Comparison of ENCODE assay signal across 24 cellular contexts in the genomic region with DNA sequence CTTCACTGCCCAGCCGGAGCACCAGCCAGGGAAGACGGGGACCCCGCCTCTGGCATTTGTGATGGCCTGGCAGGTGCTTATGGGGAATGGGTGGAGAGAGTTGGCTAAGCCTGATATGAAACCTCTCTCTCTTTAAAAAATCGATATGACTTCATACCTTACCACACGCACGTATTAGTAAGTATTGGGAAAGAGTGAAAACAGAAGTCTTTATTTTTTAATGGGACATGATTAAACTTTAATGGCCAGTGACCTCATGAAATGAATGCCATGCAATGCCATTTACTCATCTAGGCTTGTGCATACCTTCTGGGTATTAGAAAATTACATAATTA.
"Had no signal": no experiment of that assay in that cellular context is flagged by ENCODE, and none has a peak within 500 bp of the region (broad histone marks: within the 10 kb centered on the region; RNA-seq: fewer than 3 reads in every experiment).

No MANE protein-coding gene starts in this region.

- H3K27me3 Mint-ChIP-seq: activated CD4-positive, alpha-beta T cell treated with anti-CD3 and anti-CD28 coated beads, Interleukin-2, amount 10 ng/mL, durations not matched to agents 7 days and 5 days; dendritic cell treated with granulocyte-macrophage colony-stimulating factor and Interleukin-4, amounts not matched to agents 40 ng/mL and 50 ng/mL, for 4 days had no signal

- H3K27ac ChIP-seq: cardiac muscle cell, neutrophil, parathyroid adenoma, sigmoid colon, spleen, tibial artery, vagina had no signal

- H3K9ac ChIP-seq: parathyroid adenoma had no signal

- H3K79me2 ChIP-seq: parathyroid adenoma had no signal

- H2AFZ ChIP-seq: parathyroid adenoma had no signal

- H3K9me3 ChIP-seq: neutrophil, sigmoid colon, tibial artery, vagina had no signal

- H3K36me3 ChIP-seq: cardiac muscle cell, neutrophil, sigmoid colon, spleen, tibial artery, vagina had no signal

- DNase-seq: activated CD4-positive, alpha-beta T cell treated with anti-CD3 and anti-CD28 coated beads, Interleukin-2, amount 10 ng/mL, durations not matched to agents 7 days and 5 days; activated CD8-positive, alpha-beta memory T cell treated with anti-CD3 and anti-CD28 coated beads, Interleukin-2, amount 50 U/mL, for 4 hours; activated effector memory CD4-positive, alpha-beta T cell treated with Interleukin-2 at 50 U/mL for 16 hours; activated naive CD4-positive, alpha-beta T cell treated with anti-CD3 and anti-CD28 coated beads, Interleukin-2, amount 50 U/mL, for 16 hours; activated T-cell treated with anti-CD3 and anti-CD28 coated beads, Interleukin-2, amount 50 U/mL, for 4 hours; effector memory CD4-positive, alpha-beta T cell; foreskin melanocyte; kidney glomerular epithelial cell; left ventricle myocardium superior; naive thymus-derived CD8-positive, alpha-beta T cell; stimulated activated naive CD4-positive, alpha-beta T cell; T-helper 1 cell; T-helper 9 cell; tibial artery had no signal

- H3K4me1 Mint-ChIP-seq: activated CD4-positive, alpha-beta T cell treated with anti-CD3 and anti-CD28 coated beads, Interleukin-2, amount 10 ng/mL, durations not matched to agents 7 days and 5 days; naive thymus-derived CD8-positive, alpha-beta T cell had no signal

- H3K4me1 ChIP-seq: parathyroid adenoma, sigmoid colon, spleen, vagina had no signal

- H3K27me3 ChIP-seq: cardiac muscle cell, neutrophil, sigmoid colon, tibial artery, vagina had no signal

- H3K27ac Mint-ChIP-seq: activated CD4-positive, alpha-beta T cell treated with anti-CD3 and anti-CD28 coated beads, Interleukin-2, amount 10 ng/mL, durations not matched to agents 7 days and 5 days; dendritic cell treated with granulocyte-macrophage colony-stimulating factor and Interleukin-4, amounts not matched to agents 40 ng/mL and 50 ng/mL, for 4 days; memory B cell; naive thymus-derived CD8-positive, alpha-beta T cell had no signal

- H3K9me3 Mint-ChIP-seq: activated T-cell treated with anti-CD3 and anti-CD28 coated beads, Interleukin-2, amount 50 U/mL, for 4 hours; dendritic cell treated with granulocyte-macrophage colony-stimulating factor and Interleukin-4, amounts not matched to agents 40 ng/mL and 50 ng/mL, for 4 days had no signal

- H3K4me3 Mint-ChIP-seq: activated CD4-positive, alpha-beta T cell treated with anti-CD3 and anti-CD28 coated beads, Interleukin-2, amount 10 ng/mL, durations not matched to agents 7 days and 5 days; activated T-cell treated with anti-CD3 and anti-CD28 coated beads, Interleukin-2, amount 50 U/mL, for 4 hours; dendritic cell treated with granulocyte-macrophage colony-stimulating factor and Interleukin-4, amounts not matched to agents 40 ng/mL and 50 ng/mL, for 4 days; memory B cell; naive thymus-derived CD8-positive, alpha-beta T cell had no signal

- H3K4me3 ChIP-seq: cardiac muscle cell, sigmoid colon, spleen, tibial artery, vagina had no signal

- H3K36me3 Mint-ChIP-seq: memory B cell; naive thymus-derived CD8-positive, alpha-beta T cell had no signal

- ATAC-seq: activated CD4-positive, CD25-positive, alpha-beta regulatory T cell treated with anti-CD3 and anti-CD28 coated beads, Interleukin-2, amount 50 U/mL, for 24 hours; activated T-cell treated with anti-CD3 and anti-CD28 coated beads, Interleukin-2, amount 50 U/mL, for 4 hours; left ventricle myocardium superior; naive thymus-derived CD8-positive, alpha-beta T cell; SK-N-SH treated with all-trans-retinoic acid at 6 μM for 48 hours had no signal
